Comparison of ENCODE assay signal across 19 cellular contexts in the genomic region with DNA sequence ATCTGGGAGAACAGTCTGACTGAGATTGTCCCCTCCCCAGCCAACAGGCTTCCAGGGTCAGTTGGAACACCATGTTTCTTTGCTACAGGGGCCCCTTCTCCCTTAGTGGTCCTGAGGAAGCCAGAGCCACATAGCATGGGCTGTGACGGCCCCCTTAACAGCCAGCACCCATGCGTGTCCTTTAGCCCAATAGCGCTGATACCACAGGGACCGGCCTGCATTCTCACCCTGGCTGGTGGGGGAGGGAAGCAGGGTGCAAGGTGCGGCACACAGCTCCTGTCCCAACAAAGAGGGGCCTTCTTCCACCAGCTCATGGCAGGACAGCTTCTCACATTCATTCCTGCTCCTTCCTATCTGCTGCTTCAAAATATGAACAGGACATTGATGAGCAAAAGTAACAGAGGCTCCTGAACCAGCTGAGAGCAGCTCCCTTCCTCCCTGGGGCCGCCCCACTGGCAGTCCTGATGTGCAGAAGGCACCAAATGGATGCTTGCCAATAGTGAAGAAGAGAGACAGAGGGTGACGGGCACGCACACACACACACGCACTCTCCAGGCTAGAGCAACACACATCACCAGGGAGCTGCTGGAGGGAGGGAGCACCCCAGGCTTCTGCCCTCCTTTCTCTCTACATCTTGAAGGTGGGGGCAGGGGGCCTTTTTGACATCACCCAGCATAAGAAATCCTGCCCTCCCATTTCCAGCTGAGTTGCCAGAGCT.
DNase-seq lines count a peak whose midpoint lies in the region; ATAC-seq, FAIRE-seq and TF ChIP-seq lines count a peak whose summit lies in the region.
"Had no signal": no experiment of that assay in that cellular context is flagged by ENCODE, and none has a peak within 500 bp of the region (broad histone marks: within the 10 kb centered on the region; RNA-seq: fewer than 3 reads in every experiment).

No MANE protein-coding gene starts in this region.

- intact Hi-C loops in kidney (cut with DNase I), result no loop called here
- intact Hi-C loops in spleen (cut with DNase I; ENCODE audit: low total_unique reads), result no loop called here
- intact Hi-C loops in body of pancreas (cut with DNase I), result no loop called here

- WGBS in spleen, 5 donors, result 84 to 95% (median 91%) methylated on average over 7 to 9 of the region's 9 CpGs
- WGBS in body of pancreas, 2 donors, result 91 to 97% methylated on average over 7 to 9 of the region's 9 CpGs

- no peaks in the 10 kb centered on the region for H4K20me1 ChIP-seq in DND-41 (ENCODE audit: insufficient read depth, low read length)

- H3K36me3 Mint-ChIP-seq in chondrocyte (ENCODE audit: low read depth), result no peaks in the 10 kb centered on the region

- no peak overlapping the region for H3K4me3 Mint-ChIP-seq in chondrocyte (ENCODE audit: unreplicated experiment)
- H3K4me3 Mint-ChIP-seq: CD4-positive, alpha-beta T cell had no signal

- H3K9me3 Mint-ChIP-seq in chondrocyte (ENCODE audit: low read depth), result no peaks in the 10 kb centered on the region
- H3K9me3 Mint-ChIP-seq: CD4-positive, alpha-beta T cell had no signal

- DNase-seq in DND-41, result no peak
- peak; percentile 70 for DNase-seq in chondrocyte (ENCODE audit: low spot score)
- peak; percentile 36 for DNase-seq in kidney
- DNase-seq in spleen, result peak; percentile 48
- DNase-seq in body of pancreas, result no peak
- DNase-seq: CD4-positive, alpha-beta T cell; DMS53; GM23248; MG63; NCI-H1092; NCI-H146; NCI-H2227 treated with DMSO at 0.1 percent for 48 hours; NCI-H524; PC-9; SK-N-SH had no signal

- H3K27me3 ChIP-seq in DND-41 (ENCODE audit: insufficient read depth, low read length, poor library complexity), result no peaks in the 10 kb centered on the region
- peaks cover 0 to 28% (median 0%) of the 10 kb centered on the region in 7 donors for H3K27me3 ChIP-seq in spleen (replicated peaks in 1 of 7)
- H3K27me3 ChIP-seq in body of pancreas, result no peaks in the 10 kb centered on the region
- H3K27me3 ChIP-seq: MG63 had no signal

- ATAC-seq in DND-41 (ENCODE audit: insufficient read depth, low read depth), result 0 out of 3 replicates have a peak, but pooled peaks have one; percentile 17
- no peak for ATAC-seq in GM18873 (IDR thresholded peaks at IDR 0.05; ENCODE audit: low FRiP score, unreplicated experiment)
- no peak for ATAC-seq in body of pancreas
- ATAC-seq in HG03139 (IDR thresholded peaks at IDR 0.05; ENCODE audit: unreplicated experiment), result no peak
- ATAC-seq: HCT116 had no signal

- no peaks in the 10 kb centered on the region for H3K79me2 ChIP-seq in DND-41 (ENCODE audit: insufficient read depth, low read length)

- FAIRE-seq in kidney (lab: Jason Lieb, UNC), result no peak

- H3K27ac ChIP-seq in DND-41 (ENCODE audit: low read length) (no peak overlapping the region), kidney (ENCODE audit: low read depth in 2 of 2, low read length in 2 of 2) (no peak overlapping the region), spleen (no peak overlapping the region), body of pancreas (no peak overlapping the region)
- H3K27ac ChIP-seq: GM23248, KMS-11, PC-9 had no signal

- no peak overlapping the region for H3K4me2 ChIP-seq in DND-41 (ENCODE audit: insufficient read depth, low read length)
- H3K4me2 ChIP-seq: KMS-11, PC-9, SK-N-SH had no signal

- no peak for TF ChIP-seq POLR2A in spleen (IDR thresholded peaks at IDR 0.05)
- no peak for TF ChIP-seq POLR2A in body of pancreas (IDR thresholded peaks at IDR 0.05)

- TF ChIP-seq CTCF in DND-41 (IDR thresholded peaks at IDR 0.05; ENCODE audit: borderline replicate concordance, extremely low read depth, low read length, poor library complexity, severe bottlenecking) (no peak), chondrocyte (IDR thresholded peaks at IDR 0.05) (no peak), kidney (IDR thresholded peaks at IDR 0.05; ENCODE audit: borderline replicate concordance, extremely low read depth, insufficient read depth) (no peak), spleen (IDR thresholded peaks at IDR 0.05 in 8 of 11, conservative IDR thresholded peaks at IDR 0.05 in 3 of 11) (no peak), body of pancreas (IDR thresholded peaks at IDR 0.05) (no peak)

- H3K4me1 ChIP-seq in DND-41 (ENCODE audit: insufficient read depth, low read length) (no peaks in the 10 kb centered on the region), kidney (ENCODE audit: control insufficient read depth in 1 of 2, insufficient read depth in 1 of 2, low read depth in 1 of 2, low read length in 2 of 2) (no peaks in the 10 kb centered on the region), spleen (no peaks in the 10 kb centered on the region), body of pancreas (no peaks in the 10 kb centered on the region)

- H3K9me3 ChIP-seq in DND-41 (ENCODE audit: insufficient read depth, low read length, severe bottlenecking) (no peaks in the 10 kb centered on the region), kidney (ENCODE audit: control insufficient read depth in 1 of 2, low read length in 2 of 2) (no peaks in the 10 kb centered on the region), spleen (no peaks in the 10 kb centered on the region), body of pancreas (no peaks in the 10 kb centered on the region)
- H3K9me3 ChIP-seq: MG63, SK-N-SH had no signal

- no peak overlapping the region for H3K27ac Mint-ChIP-seq in chondrocyte (ENCODE audit: unreplicated experiment)
- H3K27ac Mint-ChIP-seq: CD4-positive, alpha-beta T cell had no signal

- no peak overlapping the region for H3K4me3 ChIP-seq in DND-41 (ENCODE audit: low read depth in 1 of 2, low read length in 2 of 2)
- H3K4me3 ChIP-seq in kidney (ENCODE audit: low read length in 2 of 2), result no peak overlapping the region
- no peak overlapping the region for H3K4me3 ChIP-seq in spleen
- no peak overlapping the region for H3K4me3 ChIP-seq in body of pancreas
- H3K4me3 ChIP-seq: GM23248, MG63, PC-9 had no signal

- H2AFZ ChIP-seq in DND-41 (ENCODE audit: low read depth, low read length), result no peak overlapping the region
- H2AFZ ChIP-seq: GM23248, PC-9 had no signal

- H3K36me3 ChIP-seq in DND-41 (ENCODE audit: insufficient read depth, low read length) (no peaks in the 10 kb centered on the region), kidney (ENCODE audit: control insufficient read depth in 1 of 2, insufficient read depth in 2 of 2, low read length in 2 of 2) (no peaks in the 10 kb centered on the region), spleen (no peaks in the 10 kb centered on the region), body of pancreas (replicated peaks in 1 of 2; ENCODE audit: insufficient read depth in 1 of 2, low read depth in 2 of 2) (no peaks in the 10 kb centered on the region)
- H3K36me3 ChIP-seq: MG63 had no signal

- peaks cover 1% of the 10 kb centered on the region for H3K27me3 Mint-ChIP-seq in chondrocyte (ENCODE audit: low read depth)
- H3K27me3 Mint-ChIP-seq: CD4-positive, alpha-beta T cell had no signal

- no peaks in the 10 kb centered on the region for H3K4me1 Mint-ChIP-seq in chondrocyte (ENCODE audit: low read depth)

- H3K9ac ChIP-seq in DND-41 (ENCODE audit: low read depth, low read length) (no peak overlapping the region), kidney (ENCODE audit: low read length in 2 of 2) (no peak overlapping the region)
- H3K9ac ChIP-seq: GM23248, KMS-11, SK-N-SH had no signal

Comparison
In these comparisons a context has a peak if more than half of its experiments do, and no peak if none do; other contexts are left out.
1. DNase-seq: peak in chondrocyte (single experiment), kidney (single experiment) and spleen (single experiment); none in DND-41 (single experiment) and body of pancreas (0 of 4).